Comparison of ENCODE assay signal across 9 cellular contexts in the genomic region with DNA sequence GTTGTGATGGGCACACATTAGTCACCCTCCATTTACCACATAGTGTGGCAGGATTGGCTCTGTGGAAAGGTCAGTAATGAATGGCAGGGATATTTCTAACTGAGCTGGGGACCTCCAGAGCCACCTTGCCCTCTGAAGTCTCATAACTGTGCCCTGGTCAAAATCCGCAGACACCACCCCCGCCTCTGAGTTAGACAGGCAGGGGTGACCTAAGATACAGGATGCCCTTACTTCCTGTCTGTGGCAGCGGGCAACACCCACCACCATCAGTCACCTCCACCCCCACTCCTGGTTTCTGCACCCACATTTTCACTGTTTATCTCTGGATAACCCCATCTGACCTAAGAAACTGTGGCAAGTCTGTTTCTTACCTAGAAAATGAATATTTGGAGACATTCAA. TPM values are rescaled to one million over a fixed set of nuclear protein-coding genes. Genes with fewer than 3 reads are reported as not detected.
A peak's percentile ranks its signal among the peaks of the same experiment; 100 is the strongest.
DNase-seq lines count a peak whose midpoint lies in the region; ATAC-seq, FAIRE-seq and TF ChIP-seq lines count a peak whose summit lies in the region.
"Had no signal": no experiment of that assay in that cellular context is flagged by ENCODE, and none has a peak within 500 bp of the region (broad histone marks: within the 10 kb centered on the region; RNA-seq: fewer than 3 reads in every experiment).

No MANE protein-coding gene starts in this region.

- H3K79me2 ChIP-seq in OCI-LY1 (ENCODE audit: insufficient read depth, low read length) (no peaks in the 10 kb centered on the region), HepG2 (ENCODE audit: insufficient read depth, low read length) (no peaks in the 10 kb centered on the region)

- no peaks in the 10 kb centered on the region for H4K20me1 ChIP-seq in OCI-LY1 (ENCODE audit: insufficient read depth, low read length)
- no peaks in the 10 kb centered on the region for H4K20me1 ChIP-seq in HepG2 (ENCODE audit: insufficient read depth, low read length)

- H3K36me3 ChIP-seq in OCI-LY1 (ENCODE audit: insufficient read depth, low read length), result no peaks in the 10 kb centered on the region
- no peaks in the 10 kb centered on the region for H3K36me3 ChIP-seq in thyroid gland
- H3K36me3 ChIP-seq in HepG2 (replicated peaks in 1 of 2; ENCODE audit: control insufficient read depth in 1 of 2, insufficient read depth in 2 of 2, low read length in 2 of 2), result no peaks in the 10 kb centered on the region
- H3K36me3 ChIP-seq in WERI-Rb-1, result no peaks in the 10 kb centered on the region

- no peak for TF ChIP-seq CTCF in OCI-LY1 (IDR thresholded peaks at IDR 0.05; ENCODE audit: low read length)
- no peak for TF ChIP-seq CTCF in thyroid gland (IDR thresholded peaks at IDR 0.05)
- no peak for TF ChIP-seq CTCF in HepG2 (CRISPR knock-in tag; IDR thresholded peaks at IDR 0.05)
- no peak for TF ChIP-seq CTCF in WERI-Rb-1 (IDR thresholded peaks at IDR 0.05; ENCODE audit: low read depth, low read length)

- H3K4me3 ChIP-seq in OCI-LY1 (ENCODE audit: low read depth, low read length, poor library complexity, severe bottlenecking) (no peak overlapping the region), thyroid gland (replicated peaks in 1 of 3) (no peak overlapping the region), HepG2 (replicated peaks in 1 of 3; ENCODE audit: insufficient read depth in 1 of 3, low read depth in 2 of 3, low read length in 3 of 3) (no peak overlapping the region), WERI-Rb-1 (ENCODE audit: low read depth, low read length) (no peak overlapping the region)

- TF ChIP-seq POLR2A in thyroid gland (IDR thresholded peaks at IDR 0.05) (no peak), HepG2 (IDR thresholded peaks at IDR 0.05; ENCODE audit: insufficient read depth in 1 of 2, low read depth in 2 of 2, low read length in 2 of 2) (no peak)

- H3K4me1 ChIP-seq in OCI-LY1 (ENCODE audit: insufficient read depth, low read length, severe bottlenecking) (peaks cover 52% of the 10 kb centered on the region), thyroid gland (peaks cover 21 to 34% of the 10 kb centered on the region in 2 donors), HepG2 (ENCODE audit: insufficient read depth, low read length) (no peaks in the 10 kb centered on the region)

- BruUV-seq in HepG2 (replicated peaks; lab: Mats Ljungman, UMichigan), result no TSS peak

- H3K9ac ChIP-seq in OCI-LY1 (ENCODE audit: low read length) (no peak overlapping the region; the same call in 1 of the 2 replicates), HepG2 (ENCODE audit: insufficient read depth, low read depth, low read length) (no peak overlapping the region)

- 77% methylated on average over 3 of the region's 3 CpGs for WGBS in thyroid gland, 2 donors
- 20% methylated on average over 2 of the region's 3 CpGs for WGBS in HepG2 (ENCODE audit: low lambda C conversion rate)

- no peak for TF ChIP-seq RAD21 in HepG2 (CRISPR knock-in tag; IDR thresholded peaks at IDR 0.05)

- H3F3A ChIP-seq in OCI-LY1 (ENCODE audit: insufficient read depth, low read length), result no peaks in the 10 kb centered on the region

- ATAC-seq in GM21390 (IDR thresholded peaks at IDR 0.05; ENCODE audit: unreplicated experiment) (peak; percentile 55), HepG2 (no peak), Right ventricle myocardium inferior (no peak)

- in situ Hi-C loops in HepG2 (cut with HindIII; ENCODE audit: extremely low pct_ligation_motif_present, low pct_unique_long_range_greater_than_20kb), result no loop called here

- no peak for TF ChIP-seq EP300 in HepG2 (IDR thresholded peaks at IDR 0.05; ENCODE audit: low read depth in 2 of 2, low read length in 2 of 2)
- TF ChIP-seq EP300 in HepG2 (CRISPR knock-in tag; IDR thresholded peaks at IDR 0.05; ENCODE audit: borderline replicate concordance), result no peak

- CTCF ChIA-PET in HepG2 (lab: Yijun Ruan, JAX; ENCODE audit: low intra/inter-chr PET ratio, low total read pairs), result no interaction called here

- H2AFZ ChIP-seq in OCI-LY1 (ENCODE audit: low read length) (no peak overlapping the region), HepG2 (ENCODE audit: low read length) (no peak overlapping the region)

- H3K9me2 ChIP-seq in OCI-LY1 (ENCODE audit: low read depth, low read length), result no peaks in the 10 kb centered on the region

- H3K9me3 ChIP-seq in OCI-LY1 (ENCODE audit: low read length), result no peaks in the 10 kb centered on the region
- no peaks in the 10 kb centered on the region for H3K9me3 ChIP-seq in thyroid gland
- no peaks in the 10 kb centered on the region for H3K9me3 ChIP-seq in HepG2 (ENCODE audit: low read length)
- no peaks in the 10 kb centered on the region for H3K9me3 ChIP-seq in WERI-Rb-1 (ENCODE audit: severe bottlenecking)

- H3K27ac ChIP-seq in OCI-LY1 (ENCODE audit: low read depth, low read length, poor library complexity, severe bottlenecking), result peak overlapping the region; percentile 70
- no peak overlapping the region for H3K27ac ChIP-seq in thyroid gland
- H3K27ac ChIP-seq in HepG2 (ENCODE audit: extremely low read length, insufficient read depth, low read length), result no peak overlapping the region
- H3K27ac ChIP-seq in WERI-Rb-1, result no peak overlapping the region
- H3K27ac ChIP-seq: HL-60 had no signal

- POLR2A ChIA-PET in HepG2 (lab: Yijun Ruan, JAX), result no interaction called here

- DNase-seq in activated effector memory CD4-positive, alpha-beta T cell treated with Interleukin-2 at 50 U/mL for 16 hours, result peak; percentile 33
- DNase-seq in stimulated activated CD8-positive, alpha-beta memory T cell treated with anti-CD3 and anti-CD28 coated beads, Interleukin-15, amount 100 ng/mL, for 48 hours (ENCODE audit: low read depth in 2 of 2), result peak; percentile 73 to 85
- DNase-seq in thyroid gland (no peak), HepG2 (ENCODE audit: low spot score) (no peak), Right ventricle myocardium inferior (ENCODE audit: missing footprints) (no peak), WERI-Rb-1 (no peak)

- H3K27me3 ChIP-seq in OCI-LY1 (ENCODE audit: insufficient read depth, low read length), result no peaks in the 10 kb centered on the region
- no peaks in the 10 kb centered on the region for H3K27me3 ChIP-seq in thyroid gland
- peaks cover 0 to 2% of the 10 kb centered on the region in 2 experiments; a peak in 1 of 5 replicates for H3K27me3 ChIP-seq in HepG2 (ENCODE audit: control insufficient read depth in 1 of 2, insufficient read depth in 2 of 2, low read length in 2 of 2)
- H3K27me3 ChIP-seq in WERI-Rb-1 (ENCODE audit: insufficient read depth, low read depth, severe bottlenecking), result no peaks in the 10 kb centered on the region

- intact Hi-C loops in thyroid gland (cut with DNase I), result no loop called here
- intact Hi-C loops in HepG2 (cut with micrococcal nuclease; ENCODE audit: unreplicated experiment), result loop anchor here (10.0 kb wide), 1 partner anchor 1475 kb away; no protein-coding TSS in a partner anchor
- intact Hi-C loops in Right ventricle myocardium inferior (cut with DNase I), result no loop called here

- H3K4me2 ChIP-seq in OCI-LY1 (ENCODE audit: low read length) (peak overlapping the region; percentile 6; the same call in 1 of the 2 replicates), HepG2 (ENCODE audit: low read depth, low read length) (no peak overlapping the region)

- FAIRE-seq in HepG2 (lab: Jason Lieb, UNC), result no peak

RNA-seq across cellular contexts. Expression of a gene that starts 25.5 kb away (rescaled TPM):
- total RNA-seq in thyroid gland (10 to 100 TPM; 22.2 to 35.7 (median 29.1) TPM), HepG2 (2016; rRNA removed; fragmentation: Illumina TruSeq; extraction: Trizol) (not detected in 2 replicates), Right ventricle myocardium inferior (0.97 TPM)
- not detected in 2 replicates for total RNA-seq in HepG2 (2016; cell fraction: cytosol; rRNA removed; fragmentation: Illumina TruSeq; extraction: Trizol; ENCODE audit: low read depth)
- total RNA-seq in HepG2 (2016; cell fraction: insoluble cytoplasmic fraction; rRNA removed; fragmentation: Illumina TruSeq; extraction: Trizol), result not detected in 2 replicates
- not detected in 2 replicates for total RNA-seq in HepG2 (2016; cell fraction: membrane; rRNA removed; fragmentation: Illumina TruSeq; extraction: Trizol)
- not detected in 2 replicates for total RNA-seq in HepG2 (2016; cell fraction: nucleus; rRNA removed; fragmentation: Illumina TruSeq; extraction: Trizol)
- polyA plus RNA-seq in HepG2 (2011; rRNA removed), result not detected in 2 replicates
- not detected in 2 replicates for polyA plus RNA-seq in HepG2 (2011; cell fraction: cytosol; rRNA removed)
- polyA plus RNA-seq in HepG2 (2011; cell fraction: nucleus; rRNA removed), result not detected in 2 replicates
- not detected in 2 replicates for polyA plus RNA-seq in HepG2 (2012)
- polyA plus RNA-seq in HepG2 (2016; cell fraction: cytosol; fragmentation: Illumina TruSeq; extraction: Trizol; ENCODE audit: low read depth), result not detected in 2 replicates
- not detected in 2 replicates for polyA plus RNA-seq in HepG2 (2016; cell fraction: insoluble cytoplasmic fraction; fragmentation: Illumina TruSeq; extraction: Trizol; ENCODE audit: low read depth)
- polyA plus RNA-seq in HepG2 (2016; cell fraction: membrane; fragmentation: Illumina TruSeq; extraction: Trizol; ENCODE audit: low read depth), result not detected in 2 replicates
- polyA plus RNA-seq in HepG2 (2016; cell fraction: nucleus; fragmentation: Illumina TruSeq; extraction: Trizol; ENCODE audit: insufficient read depth, low read depth), result not detected in 2 replicates
- 3.1 TPM in 1 of 2 replicates, not detected in the other for polyA minus RNA-seq in HepG2 (2011; rRNA and poly(A)+ RNA removed; ENCODE audit: low replicate concordance)
- polyA minus RNA-seq in HepG2 (2011; cell fraction: cytosol; rRNA and poly(A)+ RNA removed), result not detected in 2 replicates
- not detected in 2 replicates for polyA minus RNA-seq in HepG2 (2011; cell fraction: nucleus; rRNA and poly(A)+ RNA removed)

RNA-seq across cellular contexts. Expression of a gene that starts 40.6 kb away (rescaled TPM):
- total RNA-seq in thyroid gland (10 to 100 TPM; 12.3 to 17.9 (median 15.3) TPM), HepG2 (2016; rRNA removed; fragmentation: Illumina TruSeq; extraction: Trizol) (0.13 and 0.20 TPM in 2 replicates), Right ventricle myocardium inferior (2.9 TPM)
- not detected in 2 replicates for total RNA-seq in HepG2 (2016; cell fraction: cytosol; rRNA removed; fragmentation: Illumina TruSeq; extraction: Trizol; ENCODE audit: low read depth)
- total RNA-seq in HepG2 (2016; cell fraction: insoluble cytoplasmic fraction; rRNA removed; fragmentation: Illumina TruSeq; extraction: Trizol), result 0.09 and 0.12 TPM in 2 replicates
- total RNA-seq in HepG2 (2016; cell fraction: membrane; rRNA removed; fragmentation: Illumina TruSeq; extraction: Trizol), result 0.07 TPM in 1 of 2 replicates, not detected in the other
- total RNA-seq in HepG2 (2016; cell fraction: nucleus; rRNA removed; fragmentation: Illumina TruSeq; extraction: Trizol), result 0.09 TPM in 2 replicates
- polyA plus RNA-seq in HepG2 (2011; rRNA removed), result 0.05 and 0.16 TPM in 2 replicates
- 0.01 and 0.09 TPM in 2 replicates for polyA plus RNA-seq in HepG2 (2011; cell fraction: cytosol; rRNA removed)
- 0.06 and 0.29 TPM in 2 replicates for polyA plus RNA-seq in HepG2 (2011; cell fraction: nucleus; rRNA removed)
- polyA plus RNA-seq in HepG2 (2012), result 0.04 and 0.08 TPM in 2 replicates
- not detected in 2 replicates for polyA plus RNA-seq in HepG2 (2016; cell fraction: cytosol; fragmentation: Illumina TruSeq; extraction: Trizol; ENCODE audit: low read depth)
- polyA plus RNA-seq in HepG2 (2016; cell fraction: insoluble cytoplasmic fraction; fragmentation: Illumina TruSeq; extraction: Trizol; ENCODE audit: low read depth), result 0.15 TPM in 1 of 2 replicates, not detected in the other
- polyA plus RNA-seq in HepG2 (2016; cell fraction: membrane; fragmentation: Illumina TruSeq; extraction: Trizol; ENCODE audit: low read depth), result not detected in 2 replicates
- 0.15 and 0.18 TPM in 2 replicates for polyA plus RNA-seq in HepG2 (2016; cell fraction: nucleus; fragmentation: Illumina TruSeq; extraction: Trizol; ENCODE audit: insufficient read depth, low read depth)
- 0.04 and 1.8 TPM in 2 replicates for polyA minus RNA-seq in HepG2 (2011; rRNA and poly(A)+ RNA removed; ENCODE audit: low replicate concordance)
- not detected in 2 replicates for polyA minus RNA-seq in HepG2 (2011; cell fraction: cytosol; rRNA and poly(A)+ RNA removed)
- polyA minus RNA-seq in HepG2 (2011; cell fraction: nucleus; rRNA and poly(A)+ RNA removed), result 0.13 and 0.37 TPM in 2 replicates

RNA-seq across cellular contexts. Expression of a gene that starts 54.7 kb away (rescaled TPM):
- total RNA-seq in thyroid gland (1 to 10 TPM; 2.4 to 5.9 (median 5.0) TPM), HepG2 (2016; rRNA removed; fragmentation: Illumina TruSeq; extraction: Trizol) (not detected in 2 replicates), Right ventricle myocardium inferior (not detected)
- not detected in 2 replicates for total RNA-seq in HepG2 (2016; cell fraction: cytosol; rRNA removed; fragmentation: Illumina TruSeq; extraction: Trizol; ENCODE audit: low read depth)
- total RNA-seq in HepG2 (2016; cell fraction: insoluble cytoplasmic fraction; rRNA removed; fragmentation: Illumina TruSeq; extraction: Trizol), result not detected in 2 replicates
- total RNA-seq in HepG2 (2016; cell fraction: membrane; rRNA removed; fragmentation: Illumina TruSeq; extraction: Trizol), result not detected in 2 replicates
- total RNA-seq in HepG2 (2016; cell fraction: nucleus; rRNA removed; fragmentation: Illumina TruSeq; extraction: Trizol), result not detected in 2 replicates
- not detected in 2 replicates for polyA plus RNA-seq in HepG2 (2011; rRNA removed)
- not detected in 2 replicates for polyA plus RNA-seq in HepG2 (2011; cell fraction: cytosol; rRNA removed)
- not detected in 2 replicates for polyA plus RNA-seq in HepG2 (2011; cell fraction: nucleus; rRNA removed)
- not detected in 2 replicates for polyA plus RNA-seq in HepG2 (2012)
- polyA plus RNA-seq in HepG2 (2016; cell fraction: cytosol; fragmentation: Illumina TruSeq; extraction: Trizol; ENCODE audit: low read depth), result not detected in 2 replicates
- polyA plus RNA-seq in HepG2 (2016; cell fraction: insoluble cytoplasmic fraction; fragmentation: Illumina TruSeq; extraction: Trizol; ENCODE audit: low read depth), result not detected in 2 replicates
- not detected in 2 replicates for polyA plus RNA-seq in HepG2 (2016; cell fraction: membrane; fragmentation: Illumina TruSeq; extraction: Trizol; ENCODE audit: low read depth)
- not detected in 2 replicates for polyA plus RNA-seq in HepG2 (2016; cell fraction: nucleus; fragmentation: Illumina TruSeq; extraction: Trizol; ENCODE audit: insufficient read depth, low read depth)
- polyA minus RNA-seq in HepG2 (2011; rRNA and poly(A)+ RNA removed; ENCODE audit: low replicate concordance), result not detected in 2 replicates
- polyA minus RNA-seq in HepG2 (2011; cell fraction: cytosol; rRNA and poly(A)+ RNA removed), result not detected in 2 replicates
- not detected in 2 replicates for polyA minus RNA-seq in HepG2 (2011; cell fraction: nucleus; rRNA and poly(A)+ RNA removed)

Comparison
In these comparisons a context has a peak if more than half of its experiments do, and no peak if none do; other contexts are left out.
1. DNase-seq: peak in activated effector memory CD4-positive, alpha-beta T cell treated with Interleukin-2 at 50 U/mL for 16 hours (single experiment) and stimulated activated CD8-positive, alpha-beta memory T cell treated with anti-CD3 and anti-CD28 coated beads, Interleukin-15, amount 100 ng/mL, for 48 hours (2 of 2); none in thyroid gland (0 of 2), HepG2 (single experiment), Right ventricle myocardium inferior (single experiment) and WERI-Rb-1 (single experiment).
2. RNA of a gene that starts 25.5 kb away (total RNA-seq): 22.2 to 35.7 TPM in thyroid gland; 0.97 TPM in Right ventricle myocardium inferior (single experiment) and not detected in HepG2; every median in the first group is over 10 times any median in the second.